1 cellular context compared by ENCODE assay signal in the genomic region with DNA sequence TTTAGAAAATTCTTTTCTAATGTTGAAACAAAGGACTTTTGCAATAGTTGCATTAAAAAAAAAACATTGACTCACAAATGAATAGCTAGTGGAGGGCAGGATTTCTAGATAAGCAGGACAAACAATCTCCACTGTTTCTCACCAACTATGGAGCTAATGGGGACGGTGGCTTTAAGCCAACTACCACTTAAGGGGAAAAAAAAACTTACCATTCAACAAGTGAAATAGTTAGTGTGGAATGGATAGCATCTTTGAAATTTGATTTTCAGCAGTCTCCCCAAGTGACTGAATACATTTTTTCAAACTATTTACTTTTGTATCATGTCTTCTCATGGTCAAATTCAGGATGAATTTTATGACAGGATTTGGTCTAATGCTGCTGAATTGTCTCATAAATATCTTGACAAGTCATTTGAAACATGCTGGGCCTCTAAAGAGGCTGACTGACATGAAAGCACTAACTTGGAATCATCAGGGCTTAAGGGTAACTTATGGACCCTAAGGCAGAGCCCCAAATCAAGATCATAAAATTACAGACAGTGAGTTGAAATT.
TF ChIP-seq lines count a peak whose summit lies in the region.

No MANE protein-coding gene starts in this region.

TF ChIP-seq in HEK293, 187 proteins besides CTCF, POLR2A, EP300 and RAD21 (continued from another document):
- TF ChIP-seq, protein P1, sequence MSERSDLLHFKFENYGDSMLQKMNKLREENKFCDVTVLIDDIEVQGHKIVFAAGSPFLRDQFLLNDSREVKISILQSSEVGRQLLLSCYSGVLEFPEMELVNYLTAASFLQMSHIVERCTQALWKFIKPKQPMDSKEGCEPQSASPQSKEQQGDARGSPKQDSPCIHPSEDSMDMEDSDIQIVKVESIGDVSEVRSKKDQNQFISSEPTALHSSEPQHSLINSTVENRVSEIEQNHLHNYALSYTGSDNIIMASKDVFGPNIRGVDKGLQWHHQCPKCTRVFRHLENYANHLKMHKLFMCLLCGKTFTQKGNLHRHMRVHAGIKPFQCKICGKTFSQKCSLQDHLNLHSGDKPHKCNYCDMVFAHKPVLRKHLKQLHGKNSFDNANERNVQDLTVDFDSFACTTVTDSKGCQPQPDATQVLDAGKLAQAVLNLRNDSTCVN (tag by site-specific recombination; optimal IDR thresholded peaks at IDR 0.05) = no peak
- no peak for TF ChIP-seq ZNF423 (tag by site-specific recombination; IDR thresholded peaks at IDR 0.05)
- peak; percentile 73 for TF ChIP-seq ZNF10 (tag by site-specific recombination; IDR thresholded peaks at IDR 0.05)
- TF ChIP-seq ZNF169 (tag by site-specific recombination; IDR thresholded peaks at IDR 0.05) = no peak
- TF ChIP-seq ZFP37 (tag by site-specific recombination; IDR thresholded peaks at IDR 0.05) = no peak
- no peak for TF ChIP-seq ZNF585B (tag by site-specific recombination; IDR thresholded peaks at IDR 0.05)
- no peak for TF ChIP-seq ZNF211 (tag by site-specific recombination; IDR thresholded peaks at IDR 0.05; ENCODE audit: low read depth)
- peak; percentile 21 for TF ChIP-seq ZIC2 (tag by site-specific recombination; IDR thresholded peaks at IDR 0.05)
- no peak for TF ChIP-seq ZNF677 (tag by site-specific recombination; IDR thresholded peaks at IDR 0.05)
- TF ChIP-seq ZNF155 (tag by site-specific recombination; IDR thresholded peaks at IDR 0.05) = no peak
- no peak for TF ChIP-seq ZBTB21 (tag by site-specific recombination; IDR thresholded peaks at IDR 0.05)
- TF ChIP-seq, protein P2, sequence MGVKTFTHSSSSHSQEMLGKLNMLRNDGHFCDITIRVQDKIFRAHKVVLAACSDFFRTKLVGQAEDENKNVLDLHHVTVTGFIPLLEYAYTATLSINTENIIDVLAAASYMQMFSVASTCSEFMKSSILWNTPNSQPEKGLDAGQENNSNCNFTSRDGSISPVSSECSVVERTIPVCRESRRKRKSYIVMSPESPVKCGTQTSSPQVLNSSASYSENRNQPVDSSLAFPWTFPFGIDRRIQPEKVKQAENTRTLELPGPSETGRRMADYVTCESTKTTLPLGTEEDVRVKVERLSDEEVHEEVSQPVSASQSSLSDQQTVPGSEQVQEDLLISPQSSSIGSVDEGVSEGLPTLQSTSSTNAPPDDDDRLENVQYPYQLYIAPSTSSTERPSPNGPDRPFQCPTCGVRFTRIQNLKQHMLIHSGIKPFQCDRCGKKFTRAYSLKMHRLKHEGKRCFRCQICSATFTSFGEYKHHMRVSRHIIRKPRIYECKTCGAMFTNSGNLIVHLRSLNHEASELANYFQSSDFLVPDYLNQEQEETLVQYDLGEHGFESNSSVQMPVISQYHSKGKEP (tag by site-specific recombination; IDR thresholded peaks at IDR 0.05) = peak; percentile 95
- peak; percentile 96 for TF ChIP-seq IKZF3 (tag by site-specific recombination; IDR thresholded peaks at IDR 0.05)
- no peak for TF ChIP-seq ZNF701 (tag by site-specific recombination; IDR thresholded peaks at IDR 0.05)
- no peak for TF ChIP-seq ZFHX2 (tag by site-specific recombination; conservative IDR thresholded peaks at IDR 0.05)
- TF ChIP-seq ZFP41 (tag by site-specific recombination; IDR thresholded peaks at IDR 0.05; ENCODE audit: borderline replicate concordance) = no peak
TF ChIP-seq in HEK293: peak in this region for 62.
